ENCODE assay signal across 17 cellular contexts in the genomic region with DNA sequence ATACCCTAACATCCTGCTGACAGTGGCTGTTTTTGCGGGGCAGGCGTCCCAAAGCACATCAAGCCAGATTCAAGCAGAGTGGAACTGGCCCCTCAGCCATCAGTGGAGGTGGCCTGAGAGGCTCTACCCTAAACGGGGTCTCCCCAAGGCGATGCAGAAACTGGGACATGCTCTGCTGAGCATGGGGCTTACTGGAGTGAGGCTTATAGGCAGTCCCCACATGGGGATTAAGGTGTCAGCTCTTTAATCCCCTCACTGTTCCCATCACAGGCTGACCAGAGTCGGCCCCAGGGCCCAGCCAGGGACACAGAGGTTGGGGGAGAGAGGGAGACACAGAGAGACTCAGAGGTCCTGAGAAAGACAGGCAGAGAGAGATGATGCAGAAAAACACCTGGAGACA. TPM values are rescaled to one million over a fixed set of nuclear protein-coding genes. Genes with fewer than 3 reads are reported as not detected.
A peak's percentile ranks its signal among the peaks of the same experiment; 100 is the strongest.
DNase-seq lines count a peak whose midpoint lies in the region; ATAC-seq and TF ChIP-seq lines count a peak whose summit lies in the region.
"Had no signal": no experiment of that assay in that cellular context is flagged by ENCODE, and none has a peak within 500 bp of the region (broad histone marks: within the 10 kb centered on the region; RNA-seq: fewer than 3 reads in every experiment).

No MANE protein-coding gene starts in this region.

- no peaks in the 10 kb centered on the region for H3K9me3 Mint-ChIP-seq in activated naive CD4-positive, alpha-beta T cell treated with anti-CD3 and anti-CD28 coated beads, Interleukin-2, amount 50 U/mL, for 24 hours
- H3K9me3 Mint-ChIP-seq in activated naive CD4-positive, alpha-beta T cell treated with anti-CD3 and anti-CD28 coated beads for 36 hours, result no peaks in the 10 kb centered on the region
- no peaks in the 10 kb centered on the region for H3K9me3 Mint-ChIP-seq in activated T-helper 17 cell treated with anti-CD3 and anti-CD28 coated beads, Interleukin-2, amount 50 U/mL, for 72 hours
- no peaks in the 10 kb centered on the region for H3K9me3 Mint-ChIP-seq in nephron progenitor cell

- no peak overlapping the region for H3K4me3 Mint-ChIP-seq in activated naive CD4-positive, alpha-beta T cell treated with anti-CD3 and anti-CD28 coated beads, Interleukin-2, amount 50 U/mL, for 24 hours
- H3K4me3 Mint-ChIP-seq in activated naive CD4-positive, alpha-beta T cell treated with anti-CD3 and anti-CD28 coated beads for 36 hours, result no peak overlapping the region
- H3K4me3 Mint-ChIP-seq in activated T-helper 17 cell treated with anti-CD3 and anti-CD28 coated beads, Interleukin-2, amount 50 U/mL, for 72 hours, result no peak overlapping the region
- no peak overlapping the region for H3K4me3 Mint-ChIP-seq in nephron progenitor cell
- H3K4me3 Mint-ChIP-seq: GM23338 had no signal

- H3K27ac Mint-ChIP-seq in activated naive CD4-positive, alpha-beta T cell treated with anti-CD3 and anti-CD28 coated beads, Interleukin-2, amount 50 U/mL, for 24 hours, result peak overlapping the region; percentile 46
- no peak overlapping the region for H3K27ac Mint-ChIP-seq in activated naive CD4-positive, alpha-beta T cell treated with anti-CD3 and anti-CD28 coated beads for 36 hours
- H3K27ac Mint-ChIP-seq in activated T-helper 17 cell treated with anti-CD3 and anti-CD28 coated beads, Interleukin-2, amount 50 U/mL, for 72 hours, result peak overlapping the region; percentile 49
- H3K27ac Mint-ChIP-seq in nephron progenitor cell, result peak overlapping the region; percentile 0
- H3K27ac Mint-ChIP-seq: GM23338 had no signal

- CTCF ChIA-PET in activated naive CD4-positive, alpha-beta T cell treated with anti-CD3 and anti-CD28 coated beads for 36 hours (lab: Charles Lee), result interaction anchor here (0.6 to 1.4 kb wide), 2 partner anchors 13 to 473 kb away, joined by 3 to 4 read pairs; no protein-coding TSS in a partner anchor
- CTCF ChIA-PET in RWPE1 (lab: Yijun Ruan, JAX), result interaction anchor here (0.7 kb wide), 1 partner anchor 918 kb away, joined by 4 read pairs; no protein-coding TSS in a partner anchor

- DNase-seq in activated naive CD4-positive, alpha-beta T cell treated with anti-CD3 and anti-CD28 coated beads for 36 hours, result no peak
- DNase-seq in nephron progenitor cell, result no peak
- no peak for DNase-seq in stimulated activated CD4-positive, alpha-beta T cell treated with anti-CD3 and anti-CD28 coated beads, Interleukin-4, amount 100 ng/mL, for 4 hours
- no peak for DNase-seq in RWPE1 (ENCODE audit: low spot score)
- no peak for DNase-seq in GM10266 (ENCODE audit: extremely low spot score)
- DNase-seq: DMS53, IMR-90 had no signal

- H3K36me3 Mint-ChIP-seq in activated naive CD4-positive, alpha-beta T cell treated with anti-CD3 and anti-CD28 coated beads, Interleukin-2, amount 50 U/mL, for 24 hours, result no peaks in the 10 kb centered on the region
- H3K36me3 Mint-ChIP-seq in activated naive CD4-positive, alpha-beta T cell treated with anti-CD3 and anti-CD28 coated beads for 36 hours (ENCODE audit: low read depth), result no peaks in the 10 kb centered on the region
- H3K36me3 Mint-ChIP-seq in activated T-helper 17 cell treated with anti-CD3 and anti-CD28 coated beads, Interleukin-2, amount 50 U/mL, for 72 hours (ENCODE audit: low read depth), result no peaks in the 10 kb centered on the region
- no peaks in the 10 kb centered on the region for H3K36me3 Mint-ChIP-seq in nephron progenitor cell (ENCODE audit: low read depth)
- H3K36me3 Mint-ChIP-seq: CD14-positive monocyte had no signal

- no peak overlapping the region for H3K27ac ChIP-seq in RWPE1
- H3K27ac ChIP-seq: 22Rv1, HL-60 had no signal

- POLR2A ChIA-PET in RWPE1 (lab: Yijun Ruan, JAX; ENCODE audit: low non-redundant PET), result no interaction called here

- no peak for TF ChIP-seq CTCF in nephron progenitor cell (IDR thresholded peaks at IDR 0.05)
- TF ChIP-seq CTCF in RWPE1 (conservative IDR thresholded peaks at IDR 0.05; ENCODE audit: low read depth), result no peak
- TF ChIP-seq CTCF in GM10266 (IDR thresholded peaks at IDR 0.05; ENCODE audit: control insufficient read depth, insufficient read depth, low read depth, missing control alignments), result no peak

- ATAC-seq in activated T-helper 17 cell treated with anti-CD3 and anti-CD28 coated beads, Interleukin-2, amount 50 U/mL, for 72 hours (replicated peaks), result no peak
- no peak for ATAC-seq in HG03039 (IDR thresholded peaks at IDR 0.05; ENCODE audit: unreplicated experiment)
- ATAC-seq: GM12878, GM23338 had no signal

- H3K4me1 Mint-ChIP-seq in activated naive CD4-positive, alpha-beta T cell treated with anti-CD3 and anti-CD28 coated beads, Interleukin-2, amount 50 U/mL, for 24 hours, result peaks cover 31% of the 10 kb centered on the region
- peaks cover 16% of the 10 kb centered on the region for H3K4me1 Mint-ChIP-seq in activated naive CD4-positive, alpha-beta T cell treated with anti-CD3 and anti-CD28 coated beads for 36 hours (ENCODE audit: low read depth)
- H3K4me1 Mint-ChIP-seq in activated T-helper 17 cell treated with anti-CD3 and anti-CD28 coated beads, Interleukin-2, amount 50 U/mL, for 72 hours, result peaks cover 7% of the 10 kb centered on the region
- H3K4me1 Mint-ChIP-seq in nephron progenitor cell, result peaks cover 28% of the 10 kb centered on the region

- no peaks in the 10 kb centered on the region for H3K27me3 Mint-ChIP-seq in activated naive CD4-positive, alpha-beta T cell treated with anti-CD3 and anti-CD28 coated beads, Interleukin-2, amount 50 U/mL, for 24 hours
- no peaks in the 10 kb centered on the region for H3K27me3 Mint-ChIP-seq in activated naive CD4-positive, alpha-beta T cell treated with anti-CD3 and anti-CD28 coated beads for 36 hours (ENCODE audit: low read depth)
- H3K27me3 Mint-ChIP-seq in activated T-helper 17 cell treated with anti-CD3 and anti-CD28 coated beads, Interleukin-2, amount 50 U/mL, for 72 hours, result no peaks in the 10 kb centered on the region
- peaks cover 74% of the 10 kb centered on the region for H3K27me3 Mint-ChIP-seq in nephron progenitor cell (ENCODE audit: low read depth, poor library complexity)

- intact Hi-C loops in activated naive CD4-positive, alpha-beta T cell treated with anti-CD3 and anti-CD28 coated beads for 36 hours (cut with micrococcal nuclease), result no loop called here

RNA-seq across cellular contexts. Expression of gene CYP2F1, which starts 17.0 kb away (rescaled TPM):
- not detected for total RNA-seq in activated naive CD4-positive, alpha-beta T cell treated with anti-CD3 and anti-CD28 coated beads for 36 hours
- under 1 TPM in 1 of 2 donors, not detected in 1; 0.28 TPM for total RNA-seq in activated T-helper 17 cell treated with anti-CD3 and anti-CD28 coated beads, Interleukin-2, amount 50 U/mL, for 72 hours
- total RNA-seq: A673, Daoy, GM12878, GM23338, IMR-90 had no signal

RNA-seq across cellular contexts. Expression of gene CYP2A13, which starts 42.9 kb away (rescaled TPM):
- not detected for total RNA-seq in activated naive CD4-positive, alpha-beta T cell treated with anti-CD3 and anti-CD28 coated beads for 36 hours
- total RNA-seq in activated T-helper 17 cell treated with anti-CD3 and anti-CD28 coated beads, Interleukin-2, amount 50 U/mL, for 72 hours, result not detected
- total RNA-seq: A673, Daoy, GM12878, IMR-90 had no signal
